Comparison of ENCODE assay signal across 2 cellular contexts in the genomic region with DNA sequence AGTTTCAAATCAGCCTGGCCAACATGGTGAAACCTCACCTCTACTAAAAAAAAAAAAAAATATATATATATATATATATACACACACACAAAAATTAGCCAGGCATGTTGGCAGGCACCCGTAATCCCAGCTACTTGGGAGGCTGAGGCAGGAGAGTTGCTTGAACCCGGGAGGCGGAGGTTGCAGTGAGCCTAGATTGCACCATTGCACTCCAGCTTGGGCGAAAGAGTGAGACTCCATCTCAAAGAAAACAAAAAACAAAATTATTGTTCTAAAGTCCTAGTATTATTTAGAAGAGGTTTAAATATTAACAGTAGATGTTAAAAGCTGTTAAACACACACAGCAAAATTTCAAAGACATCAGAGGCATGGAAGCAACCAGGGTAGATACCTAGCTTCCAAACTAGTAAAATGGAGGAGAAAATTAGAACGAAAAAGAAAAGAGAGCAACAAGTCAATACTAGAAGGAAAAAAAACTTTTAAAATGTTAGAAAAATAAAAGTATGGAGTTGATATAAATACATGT. TPM values are rescaled to one million over a fixed set of nuclear protein-coding genes. Genes with fewer than 3 reads are reported as not detected.
"Had no signal": no experiment of that assay in that cellular context is flagged by ENCODE, and none has a peak within 500 bp of the region (broad histone marks: within the 10 kb centered on the region; RNA-seq: fewer than 3 reads in every experiment).

No MANE protein-coding gene starts in this region.

RNA-seq across cellular contexts. Expression of a gene that starts 46.8 kb away (rescaled TPM):
- total RNA-seq: K562 had no signal
- polyA plus RNA-seq: IgD-negative memory B cell had no signal
